Comparison of ENCODE assay signal across 17 cellular contexts in the genomic region with DNA sequence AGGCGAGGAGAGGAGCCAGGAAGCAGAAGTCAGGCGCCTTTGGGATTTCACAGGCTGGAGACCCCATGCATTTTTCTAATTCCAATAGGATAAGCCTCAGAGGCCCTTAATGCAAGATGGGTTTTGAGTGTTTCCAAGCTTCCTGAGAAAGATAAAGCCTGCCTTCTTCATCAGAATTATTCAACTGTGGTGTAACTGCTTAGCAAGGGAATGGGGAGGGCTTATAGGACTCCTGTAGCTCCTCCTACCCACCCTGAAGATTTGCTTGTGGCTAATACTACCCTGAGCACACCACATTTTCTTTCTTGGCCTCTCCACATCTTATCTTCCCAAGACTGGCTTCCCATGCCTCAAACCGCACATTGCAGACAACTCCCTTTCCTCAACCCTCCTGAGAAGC.
"Had no signal": no experiment of that assay in that cellular context is flagged by ENCODE, and none has a peak within 500 bp of the region (broad histone marks: within the 10 kb centered on the region; RNA-seq: fewer than 3 reads in every experiment).

No MANE protein-coding gene starts in this region.

- H3K9me3 ChIP-seq: ascending aorta, colonic mucosa, esophagus squamous epithelium, spleen, suprapubic skin, upper lobe of right lung had no signal

- H3K27me3 ChIP-seq: ascending aorta, colonic mucosa, suprapubic skin had no signal

- H3K4me1 ChIP-seq: ascending aorta, colonic mucosa, esophagus squamous epithelium, spleen, suprapubic skin, upper lobe of right lung had no signal

- ATAC-seq: activated naive CD8-positive, alpha-beta T cell treated with anti-CD3 and anti-CD28 coated beads, Interleukin-2, amount 50 U/mL, for 24 hours; right cardiac atrium; upper lobe of right lung had no signal

- H3K4me3 ChIP-seq: ascending aorta, colonic mucosa, esophagus squamous epithelium, spleen, suprapubic skin, upper lobe of right lung had no signal

- H3K27ac ChIP-seq: ascending aorta, colonic mucosa, esophagus squamous epithelium, spleen, suprapubic skin, upper lobe of right lung, WERI-Rb-1 had no signal

- DNase-seq: activated CD4-positive, alpha-beta T cell treated with anti-CD3 and anti-CD28 coated beads, Interleukin-2, amount 10 ng/mL, durations not matched to agents 24 days and 14 days; activated naive CD4-positive, alpha-beta T cell treated with Interleukin-2 at 50 U/mL for 16 hours; activated naive CD8-positive, alpha-beta T cell treated with anti-CD3 and anti-CD28 coated beads, Interleukin-2, amount 50 U/mL, for 24 hours; colonic mucosa; esophagus squamous epithelium; foreskin fibroblast; kidney; midbrain; naive B cell; right cardiac atrium; spleen; stimulated activated CD4-positive, alpha-beta T cell treated with anti-CD3 and anti-CD28 coated beads, Interleukin-1b, Interleukin-23, amount 100 ng/mL, for 48 hours; stimulated activated naive CD4-positive, alpha-beta T cell treated with Interleukin-2 at 50 U/mL for 16 hours; upper lobe of right lung; WERI-Rb-1 had no signal

- H3K36me3 ChIP-seq: ascending aorta, colonic mucosa, esophagus squamous epithelium, spleen, suprapubic skin, upper lobe of right lung, WERI-Rb-1 had no signal
